Comparison of ENCODE assay signal across 1 cellular context in the genomic region with DNA sequence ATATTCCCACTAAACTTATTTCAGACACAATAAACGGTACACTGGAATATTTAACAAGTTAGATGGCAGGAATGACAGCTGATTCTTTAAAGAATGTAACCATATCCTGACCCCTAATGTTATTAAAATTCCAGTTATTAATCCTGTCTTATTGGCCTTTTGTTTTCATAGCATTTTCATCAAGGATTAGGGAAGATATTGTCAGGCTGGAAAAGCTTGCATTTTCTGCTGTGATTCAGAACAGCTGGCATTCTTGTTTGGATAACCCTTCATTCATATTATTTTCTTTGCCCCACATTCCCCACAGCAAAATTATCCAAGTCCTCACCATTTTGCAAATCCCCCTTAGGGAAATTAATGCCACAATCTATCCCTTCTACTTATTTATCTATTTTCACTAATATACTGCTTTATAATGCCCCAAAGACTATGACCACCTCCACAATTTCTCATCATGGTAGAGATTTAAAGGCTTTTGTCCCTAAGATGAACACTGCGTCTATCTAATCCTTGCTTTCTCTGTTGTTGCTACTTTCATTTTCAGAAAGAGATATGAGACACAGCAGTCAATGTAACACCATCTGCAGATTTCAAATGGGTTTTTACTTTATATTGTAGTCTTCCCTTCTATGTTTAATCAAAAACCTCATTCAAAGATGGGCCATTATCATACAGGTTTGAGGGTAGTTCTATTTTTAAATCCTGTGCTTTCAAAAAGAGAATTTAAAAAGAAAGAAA.
TF ChIP-seq lines count a peak whose summit lies in the region.

No MANE protein-coding gene starts in this region.

TF ChIP-seq in A549, 52 proteins besides CTCF, POLR2A, EP300 and RAD21 (continued from another document):
- TF ChIP-seq, protein P1, sequence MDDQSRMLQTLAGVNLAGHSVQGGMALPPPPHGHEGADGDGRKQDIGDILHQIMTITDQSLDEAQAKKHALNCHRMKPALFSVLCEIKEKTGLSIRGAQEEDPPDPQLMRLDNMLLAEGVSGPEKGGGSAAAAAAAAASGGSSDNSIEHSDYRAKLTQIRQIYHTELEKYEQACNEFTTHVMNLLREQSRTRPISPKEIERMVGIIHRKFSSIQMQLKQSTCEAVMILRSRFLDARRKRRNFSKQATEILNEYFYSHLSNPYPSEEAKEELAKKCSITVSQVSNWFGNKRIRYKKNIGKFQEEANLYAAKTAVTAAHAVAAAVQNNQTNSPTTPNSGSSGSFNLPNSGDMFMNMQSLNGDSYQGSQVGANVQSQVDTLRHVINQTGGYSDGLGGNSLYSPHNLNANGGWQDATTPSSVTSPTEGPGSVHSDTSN (IDR thresholded peaks at IDR 0.05): no peak
